16 cellular contexts compared by ENCODE assay signal in the genomic region with DNA sequence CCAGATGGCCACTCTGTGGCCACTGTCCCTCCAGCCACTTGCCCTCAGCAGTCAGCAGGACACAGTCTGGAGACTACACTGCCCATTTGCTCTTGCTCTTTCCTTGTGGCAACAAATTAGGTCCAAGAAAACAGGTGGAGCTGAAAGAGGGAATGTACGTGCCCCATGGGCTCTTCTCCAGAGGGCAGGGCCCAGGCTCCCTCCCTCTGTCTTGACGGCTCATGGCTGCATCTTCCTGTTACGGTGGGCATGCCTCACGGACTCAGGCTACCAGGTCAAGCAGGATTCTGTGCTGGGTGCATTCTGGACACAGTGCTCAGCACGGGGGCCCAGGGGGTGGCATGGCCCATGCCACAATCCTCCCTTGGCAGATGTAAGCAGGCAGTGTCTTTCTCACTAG.
"Had no signal": no experiment of that assay in that cellular context is flagged by ENCODE, and none has a peak within 500 bp of the region (broad histone marks: within the 10 kb centered on the region; RNA-seq: fewer than 3 reads in every experiment).

No MANE protein-coding gene starts in this region.

- H3K79me2 ChIP-seq: parathyroid adenoma had no signal

- ATAC-seq: activated T-helper 17 cell treated with anti-CD3 and anti-CD28 coated beads, Interleukin-2, amount 50 U/mL, for 72 hours; SK-N-SH treated with all-trans-retinoic acid at 6 μM for 48 hours had no signal

- H3K36me3 ChIP-seq: neural progenitor cell had no signal

- H3K4me3 Mint-ChIP-seq: activated B cell treated with CpG ODN at 0.5 μM for 24 hours; activated CD4-positive, alpha-beta T cell treated with anti-CD3 and anti-CD28 coated beads, Interleukin-2, amount 10 ng/mL, durations not matched to agents 24 days and 14 days; activated naive CD8-positive, alpha-beta T cell treated with anti-CD3 and anti-CD28 coated beads, Interleukin-2, amount 10 ng/mL, durations not matched to agents 7 days and 5 days; activated T-helper 17 cell treated with anti-CD3 and anti-CD28 coated beads, Interleukin-2, amount 50 U/mL, for 72 hours; neural progenitor cell had no signal

- H3K9ac ChIP-seq: neural progenitor cell, parathyroid adenoma had no signal

- H3K9me3 ChIP-seq: ascending aorta, gastrocnemius medialis, tibial nerve had no signal

- H2AFZ ChIP-seq: neural progenitor cell, parathyroid adenoma had no signal

- H3K27ac Mint-ChIP-seq: activated B cell treated with CpG ODN at 0.5 μM for 24 hours; activated CD4-positive, alpha-beta T cell treated with anti-CD3 and anti-CD28 coated beads, Interleukin-2, amount 10 ng/mL, durations not matched to agents 24 days and 14 days; activated naive CD8-positive, alpha-beta T cell treated with anti-CD3 and anti-CD28 coated beads, Interleukin-2, amount 10 ng/mL, durations not matched to agents 7 days and 5 days; activated T-helper 17 cell treated with anti-CD3 and anti-CD28 coated beads, Interleukin-2, amount 50 U/mL, for 72 hours; neural progenitor cell had no signal

- H3K27me3 Mint-ChIP-seq: activated B cell treated with CpG ODN at 0.5 μM for 24 hours; activated CD4-positive, alpha-beta T cell treated with anti-CD3 and anti-CD28 coated beads, Interleukin-2, amount 10 ng/mL, durations not matched to agents 24 days and 14 days; activated naive CD8-positive, alpha-beta T cell treated with anti-CD3 and anti-CD28 coated beads, Interleukin-2, amount 10 ng/mL, durations not matched to agents 7 days and 5 days; activated T-helper 17 cell treated with anti-CD3 and anti-CD28 coated beads, Interleukin-2, amount 50 U/mL, for 72 hours had no signal

- H3K4me3 ChIP-seq: ascending aorta, coronary artery, gastrocnemius medialis, neural progenitor cell, skin epidermis, tibial nerve had no signal

- H3K4me1 ChIP-seq: neural progenitor cell, parathyroid adenoma had no signal

- DNase-seq: activated B cell treated with CpG ODN at 0.5 μM for 24 hours; activated CD4-positive, alpha-beta T cell treated with anti-CD3 and anti-CD28 coated beads, Interleukin-2, amount 10 ng/mL, durations not matched to agents 24 days and 14 days; activated naive CD8-positive, alpha-beta T cell treated with anti-CD3 and anti-CD28 coated beads, Interleukin-2, amount 10 ng/mL, durations not matched to agents 7 days and 5 days; effector CD8-positive, alpha-beta T cell; gastrocnemius medialis; left ventricle myocardium superior; mesendoderm had no signal

- H3K27ac ChIP-seq: ascending aorta, coronary artery, neural progenitor cell, parathyroid adenoma, tibial nerve had no signal

- H3K27me3 ChIP-seq: ascending aorta, gastrocnemius medialis, neural progenitor cell, tibial nerve had no signal

- H3K9me3 Mint-ChIP-seq: activated B cell treated with CpG ODN at 0.5 μM for 24 hours; activated CD4-positive, alpha-beta T cell treated with anti-CD3 and anti-CD28 coated beads, Interleukin-2, amount 10 ng/mL, durations not matched to agents 24 days and 14 days; activated naive CD8-positive, alpha-beta T cell treated with anti-CD3 and anti-CD28 coated beads, Interleukin-2, amount 10 ng/mL, durations not matched to agents 7 days and 5 days; activated T-helper 17 cell treated with anti-CD3 and anti-CD28 coated beads, Interleukin-2, amount 50 U/mL, for 72 hours; neural progenitor cell had no signal

- H3K4me1 Mint-ChIP-seq: activated B cell treated with CpG ODN at 0.5 μM for 24 hours; activated naive CD8-positive, alpha-beta T cell treated with anti-CD3 and anti-CD28 coated beads, Interleukin-2, amount 10 ng/mL, durations not matched to agents 7 days and 5 days had no signal

- FAIRE-seq: bronchial epithelial cell had no signal

- H3K4me2 ChIP-seq: neural progenitor cell had no signal
